Comparison of ENCODE assay signal across 1 cellular context in the genomic region with DNA sequence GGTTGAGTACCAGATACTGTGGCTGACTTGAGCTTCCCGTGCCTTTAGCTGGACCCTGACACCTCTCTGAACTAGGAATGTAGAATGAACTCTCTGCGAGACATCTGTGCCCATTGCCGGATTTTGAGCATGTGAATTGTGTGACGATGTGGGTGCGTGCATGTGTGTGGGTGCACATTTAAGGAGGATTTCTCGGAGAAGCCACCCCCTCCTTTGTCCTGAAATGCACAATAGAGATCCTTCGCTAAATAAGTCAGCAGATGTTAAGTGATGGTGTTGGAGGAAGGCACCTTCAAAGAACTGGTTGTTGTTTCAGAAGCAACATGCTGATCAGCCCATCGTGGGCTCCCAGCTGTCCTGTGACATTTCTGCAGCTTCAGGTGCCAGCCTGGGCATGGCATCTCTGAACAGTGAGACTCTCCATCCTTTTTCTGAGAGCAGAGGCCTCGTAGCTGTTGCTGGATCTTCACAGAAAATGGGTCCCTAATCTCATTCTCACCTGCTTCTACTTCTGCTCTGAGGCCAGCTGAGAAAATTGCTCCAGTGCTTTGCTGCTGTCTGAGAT.
TF ChIP-seq lines count a peak whose summit lies in the region.

No MANE protein-coding gene starts in this region.

TF ChIP-seq in GM12878, 131 proteins besides CTCF, POLR2A, EP300 and RAD21 (continued from another document):
- TF ChIP-seq, protein P1, sequence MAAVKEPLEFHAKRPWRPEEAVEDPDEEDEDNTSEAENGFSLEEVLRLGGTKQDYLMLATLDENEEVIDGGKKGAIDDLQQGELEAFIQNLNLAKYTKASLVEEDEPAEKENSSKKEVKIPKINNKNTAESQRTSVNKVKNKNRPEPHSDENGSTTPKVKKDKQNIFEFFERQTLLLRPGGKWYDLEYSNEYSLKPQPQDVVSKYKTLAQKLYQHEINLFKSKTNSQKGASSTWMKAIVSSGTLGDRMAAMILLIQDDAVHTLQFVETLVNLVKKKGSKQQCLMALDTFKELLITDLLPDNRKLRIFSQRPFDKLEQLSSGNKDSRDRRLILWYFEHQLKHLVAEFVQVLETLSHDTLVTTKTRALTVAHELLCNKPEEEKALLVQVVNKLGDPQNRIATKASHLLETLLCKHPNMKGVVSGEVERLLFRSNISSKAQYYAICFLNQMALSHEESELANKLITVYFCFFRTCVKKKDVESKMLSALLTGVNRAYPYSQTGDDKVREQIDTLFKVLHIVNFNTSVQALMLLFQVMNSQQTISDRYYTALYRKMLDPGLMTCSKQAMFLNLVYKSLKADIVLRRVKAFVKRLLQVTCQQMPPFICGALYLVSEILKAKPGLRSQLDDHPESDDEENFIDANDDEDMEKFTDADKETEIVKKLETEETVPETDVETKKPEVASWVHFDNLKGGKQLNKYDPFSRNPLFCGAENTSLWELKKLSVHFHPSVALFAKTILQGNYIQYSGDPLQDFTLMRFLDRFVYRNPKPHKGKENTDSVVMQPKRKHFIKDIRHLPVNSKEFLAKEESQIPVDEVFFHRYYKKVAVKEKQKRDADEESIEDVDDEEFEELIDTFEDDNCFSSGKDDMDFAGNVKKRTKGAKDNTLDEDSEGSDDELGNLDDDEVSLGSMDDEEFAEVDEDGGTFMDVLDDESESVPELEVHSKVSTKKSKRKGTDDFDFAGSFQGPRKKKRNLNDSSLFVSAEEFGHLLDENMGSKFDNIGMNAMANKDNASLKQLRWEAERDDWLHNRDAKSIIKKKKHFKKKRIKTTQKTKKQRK (IDR thresholded peaks at IDR 0.05; ENCODE audit: low read depth, low read length) = no peak
